16 cellular contexts compared by ENCODE assay signal in genomic region chr16:24850289-24850931, GRCh38. TPM values are rescaled to one million over a fixed set of nuclear protein-coding genes. Genes with fewer than 3 reads are reported as not detected.
DNase-seq lines count a peak whose midpoint lies in the region; ATAC-seq and TF ChIP-seq lines count a peak whose summit lies in the region.
"Had no signal": no experiment of that assay in that cellular context is flagged by ENCODE, and none has a peak within 500 bp of the region (broad histone marks: within the 10 kb centered on the region; RNA-seq: fewer than 3 reads in every experiment).

No MANE protein-coding gene starts in this region.

- peaks cover 14% of the 10 kb centered on the region for H3K4me1 Mint-ChIP-seq in activated naive CD8-positive, alpha-beta T cell treated with anti-CD3 and anti-CD28 coated beads, Interleukin-2, amount 50 U/mL, for 24 hours
- peaks cover 9% of the 10 kb centered on the region for H3K4me1 Mint-ChIP-seq in activated naive CD8-positive, alpha-beta T cell treated with anti-CD3 and anti-CD28 coated beads for 36 hours
- peaks cover 15% of the 10 kb centered on the region for H3K4me1 Mint-ChIP-seq in T-helper 2 cell treated with Interferon-gamma antibody and Interleukin-4, amounts not matched to agents 5 μg/mL and 100 μg/mL, for 36 hours (ENCODE audit: low read depth)

- no peak overlapping the region for H3K27ac Mint-ChIP-seq in activated naive CD8-positive, alpha-beta T cell treated with anti-CD3 and anti-CD28 coated beads, Interleukin-2, amount 50 U/mL, for 24 hours
- H3K27ac Mint-ChIP-seq in activated naive CD8-positive, alpha-beta T cell treated with anti-CD3 and anti-CD28 coated beads for 36 hours, result no peak overlapping the region
- H3K27ac Mint-ChIP-seq in T-helper 2 cell treated with Interferon-gamma antibody and Interleukin-4, amounts not matched to agents 5 μg/mL and 100 μg/mL, for 36 hours, result no peak overlapping the region

- H3K4me3 Mint-ChIP-seq in activated naive CD8-positive, alpha-beta T cell treated with anti-CD3 and anti-CD28 coated beads, Interleukin-2, amount 50 U/mL, for 24 hours, result no peak overlapping the region
- no peak overlapping the region for H3K4me3 Mint-ChIP-seq in activated naive CD8-positive, alpha-beta T cell treated with anti-CD3 and anti-CD28 coated beads for 36 hours
- no peak overlapping the region for H3K4me3 Mint-ChIP-seq in T-helper 2 cell treated with Interferon-gamma antibody and Interleukin-4, amounts not matched to agents 5 μg/mL and 100 μg/mL, for 36 hours

- no peak for TF ChIP-seq CTCF in epithelial cell of esophagus (IDR thresholded peaks at IDR 0.05; ENCODE audit: insufficient read depth, low read depth, low read length, missing control alignments)

- H3K4me3 ChIP-seq in epithelial cell of esophagus (ENCODE audit: low read length), result no peak overlapping the region
- H3K4me3 ChIP-seq: heart right ventricle had no signal

- no peaks in the 10 kb centered on the region for H3K9me3 Mint-ChIP-seq in activated naive CD8-positive, alpha-beta T cell treated with anti-CD3 and anti-CD28 coated beads, Interleukin-2, amount 50 U/mL, for 24 hours
- no peaks in the 10 kb centered on the region for H3K9me3 Mint-ChIP-seq in activated naive CD8-positive, alpha-beta T cell treated with anti-CD3 and anti-CD28 coated beads for 36 hours
- no peaks in the 10 kb centered on the region for H3K9me3 Mint-ChIP-seq in T-helper 2 cell treated with Interferon-gamma antibody and Interleukin-4, amounts not matched to agents 5 μg/mL and 100 μg/mL, for 36 hours

- no peaks in the 10 kb centered on the region for H3K27me3 Mint-ChIP-seq in activated naive CD8-positive, alpha-beta T cell treated with anti-CD3 and anti-CD28 coated beads, Interleukin-2, amount 50 U/mL, for 24 hours
- H3K27me3 Mint-ChIP-seq in activated naive CD8-positive, alpha-beta T cell treated with anti-CD3 and anti-CD28 coated beads for 36 hours, result no peaks in the 10 kb centered on the region
- H3K27me3 Mint-ChIP-seq in T-helper 2 cell treated with Interferon-gamma antibody and Interleukin-4, amounts not matched to agents 5 μg/mL and 100 μg/mL, for 36 hours (ENCODE audit: low read depth), result no peaks in the 10 kb centered on the region

- DNase-seq in activated naive CD8-positive, alpha-beta T cell treated with anti-CD3 and anti-CD28 coated beads, Interleukin-2, amount 50 U/mL, for 24 hours, result no peak
- DNase-seq in activated naive CD8-positive, alpha-beta T cell treated with anti-CD3 and anti-CD28 coated beads for 36 hours, result no peak
- DNase-seq in T-helper 2 cell treated with Interferon-gamma antibody and Interleukin-4, amounts not matched to agents 5 μg/mL and 100 μg/mL, for 36 hours (ENCODE audit: low spot score), result peak; percentile 20
- peak; percentile 78 for DNase-seq in epithelial cell of esophagus (ENCODE audit: low read depth)
- no peak for DNase-seq in stimulated activated naive CD8-positive, alpha-beta T cell treated with anti-CD3 and anti-CD28 coated beads, Interleukin-15, Interleukin-2, amounts not matched to agents 100 U/mL and 50 U/mL, for 24 hours
- DNase-seq in HUDEP-2 (lab: John Stamatoyannopoulos, UW; ENCODE audit: unreplicated experiment in 76 of 76), result no peak
- DNase-seq in NCI-H2029 (lab: John Stamatoyannopoulos, UW), result no peak
- DNase-seq in foreskin melanocyte, result no peak
- DNase-seq: activated naive CD4-positive, alpha-beta T cell; BE2C; heart right ventricle; mesendoderm; NCI-H1417; NCI-H524 treated with DMSO at 0.1 percent for 48 hours; SHP77 had no signal

- H3K36me3 Mint-ChIP-seq in activated naive CD8-positive, alpha-beta T cell treated with anti-CD3 and anti-CD28 coated beads, Interleukin-2, amount 50 U/mL, for 24 hours (ENCODE audit: low read depth), result no peaks in the 10 kb centered on the region
- no peaks in the 10 kb centered on the region for H3K36me3 Mint-ChIP-seq in activated naive CD8-positive, alpha-beta T cell treated with anti-CD3 and anti-CD28 coated beads for 36 hours
- H3K36me3 Mint-ChIP-seq in T-helper 2 cell treated with Interferon-gamma antibody and Interleukin-4, amounts not matched to agents 5 μg/mL and 100 μg/mL, for 36 hours (ENCODE audit: low read depth), result no peaks in the 10 kb centered on the region

- ATAC-seq in activated naive CD8-positive, alpha-beta T cell treated with anti-CD3 and anti-CD28 coated beads, Interleukin-2, amount 50 U/mL, for 24 hours, result peak; percentile 75
- ATAC-seq in stimulated activated naive CD8-positive, alpha-beta T cell treated with anti-CD3 and anti-CD28 coated beads, Interleukin-15, Interleukin-2, amounts not matched to agents 100 U/mL and 50 U/mL, for 24 hours, result peak; percentile 66
- ATAC-seq: heart right ventricle had no signal

RNA-seq across cellular contexts. Expression of gene SLC5A11, which starts 4.6 kb away (rescaled TPM):
- total RNA-seq in activated naive CD8-positive, alpha-beta T cell treated with anti-CD3 and anti-CD28 coated beads for 36 hours, result under 1 TPM in 1 of 2 experiments, not detected in 1; 0.10 TPM
- total RNA-seq: dermis microvascular lymphatic vessel endothelial cell had no signal

Comparison
In these comparisons a context has a peak if more than half of its experiments do, and no peak if none do; other contexts are left out.
1. DNase-seq: peak in T-helper 2 cell treated with Interferon-gamma antibody and Interleukin-4, amounts not matched to agents 5 μg/mL and 100 μg/mL, for 36 hours (single experiment) and epithelial cell of esophagus (single experiment); none in activated naive CD8-positive, alpha-beta T cell treated with anti-CD3 and anti-CD28 coated beads, Interleukin-2, amount 50 U/mL, for 24 hours (single experiment), activated naive CD8-positive, alpha-beta T cell treated with anti-CD3 and anti-CD28 coated beads for 36 hours (single experiment), stimulated activated naive CD8-positive, alpha-beta T cell treated with anti-CD3 and anti-CD28 coated beads, Interleukin-15, Interleukin-2, amounts not matched to agents 100 U/mL and 50 U/mL, for 24 hours (single experiment), HUDEP-2 (0 of 76), NCI-H2029 (single experiment) and foreskin melanocyte (single experiment).